In genomic region chr7:96179341-96179740, GRCh38 we compare ENCODE assay signal across 15 cellular contexts.
"Had no signal": no experiment of that assay in that cellular context is flagged by ENCODE, and none has a peak within 500 bp of the region (broad histone marks: within the 10 kb centered on the region; RNA-seq: fewer than 3 reads in every experiment).

No MANE protein-coding gene starts in this region.

- DNase-seq: activated naive CD4-positive, alpha-beta T cell; activated naive CD8-positive, alpha-beta T cell treated with anti-CD3 and anti-CD28 coated beads, Interleukin-2, amount 10 ng/mL, durations not matched to agents 7 days and 5 days; dorsolateral prefrontal cortex; endodermal cell; erythroblast; hippocampal formation; kidney; left lung; spleen; stimulated activated CD4-positive, alpha-beta T cell treated with anti-CD3 and anti-CD28 coated beads, Interleukin-1b, Interleukin-23, amount 100 ng/mL, for 48 hours; stimulated activated naive CD8-positive, alpha-beta T cell treated with anti-CD3 and anti-CD28 coated beads, Interleukin-15, amount 100 ng/mL, for 72 hours had no signal

- H3K4me3 Mint-ChIP-seq: activated naive CD8-positive, alpha-beta T cell treated with anti-CD3 and anti-CD28 coated beads, Interleukin-2, amount 10 ng/mL, durations not matched to agents 7 days and 5 days; activated T-helper 1 cell treated with anti-CD3 and anti-CD28 coated beads, Interleukin-12 subunit alpha, Interleukin-12 subunit beta, Interleukin-2, Interleukin-4 antibody, amounts not matched to agents 30 ng/mL and 10 ng/mL and 1 ng/mL, durations not matched to agents 14 hours and 24 hours and 36 hours; endodermal cell; memory B cell; nephron; stimulated activated naive CD8-positive, alpha-beta T cell treated with anti-CD3 and anti-CD28 coated beads, Interleukin-15, amount 100 ng/mL, for 72 hours had no signal

- H3K4me3 ChIP-seq: ascending aorta, dorsolateral prefrontal cortex, left lung, spleen had no signal

- H3K4me1 Mint-ChIP-seq: activated naive CD8-positive, alpha-beta T cell treated with anti-CD3 and anti-CD28 coated beads, Interleukin-2, amount 10 ng/mL, durations not matched to agents 7 days and 5 days; memory B cell; stimulated activated naive CD8-positive, alpha-beta T cell treated with anti-CD3 and anti-CD28 coated beads, Interleukin-15, amount 100 ng/mL, for 72 hours had no signal

- H3K27ac Mint-ChIP-seq: activated naive CD8-positive, alpha-beta T cell treated with anti-CD3 and anti-CD28 coated beads, Interleukin-2, amount 10 ng/mL, durations not matched to agents 7 days and 5 days; activated T-helper 1 cell treated with anti-CD3 and anti-CD28 coated beads, Interleukin-12 subunit alpha, Interleukin-12 subunit beta, Interleukin-2, Interleukin-4 antibody, amounts not matched to agents 30 ng/mL and 10 ng/mL and 1 ng/mL, durations not matched to agents 14 hours and 24 hours and 36 hours; memory B cell had no signal

- H3K9me3 Mint-ChIP-seq: activated naive CD8-positive, alpha-beta T cell treated with anti-CD3 and anti-CD28 coated beads, Interleukin-2, amount 10 ng/mL, durations not matched to agents 7 days and 5 days; activated T-helper 1 cell treated with anti-CD3 and anti-CD28 coated beads, Interleukin-12 subunit alpha, Interleukin-12 subunit beta, Interleukin-2, Interleukin-4 antibody, amounts not matched to agents 30 ng/mL and 10 ng/mL and 1 ng/mL, durations not matched to agents 14 hours and 24 hours and 36 hours; endodermal cell; memory B cell; nephron; stimulated activated naive CD8-positive, alpha-beta T cell treated with anti-CD3 and anti-CD28 coated beads, Interleukin-15, amount 100 ng/mL, for 72 hours had no signal

- FAIRE-seq: kidney had no signal

- H3K27me3 Mint-ChIP-seq: activated naive CD8-positive, alpha-beta T cell treated with anti-CD3 and anti-CD28 coated beads, Interleukin-2, amount 10 ng/mL, durations not matched to agents 7 days and 5 days; memory B cell; stimulated activated naive CD8-positive, alpha-beta T cell treated with anti-CD3 and anti-CD28 coated beads, Interleukin-15, amount 100 ng/mL, for 72 hours had no signal

- H3K27me3 ChIP-seq: ascending aorta, dorsolateral prefrontal cortex, left lung, spleen had no signal
